ENCODE assay signal across 12 cellular contexts in genomic region chr1:154493276-154493675, GRCh38. TPM values are rescaled to one million over a fixed set of nuclear protein-coding genes. Genes with fewer than 3 reads are reported as not detected.
A peak's percentile ranks its signal among the peaks of the same experiment; 100 is the strongest.
DNase-seq lines count a peak whose midpoint lies in the region; ATAC-seq, FAIRE-seq and TF ChIP-seq lines count a peak whose summit lies in the region.
"Had no signal": no experiment of that assay in that cellular context is flagged by ENCODE, and none has a peak within 500 bp of the region (broad histone marks: within the 10 kb centered on the region; RNA-seq: fewer than 3 reads in every experiment).

No MANE protein-coding gene starts in this region.

- DNase-seq in CD4-positive, CD25-positive, alpha-beta regulatory T cell: peak in 2 of 3 donors; percentile 11 to 66
- DNase-seq in GM12878 (ENCODE audit: low read depth, low spot score) (no peak), lung microvascular endothelial cell (ENCODE audit: low read depth in 2 of 2) (peak; percentile 87 to 92), ACHN (no peak), foreskin melanocyte (no peak), HK-2 (ENCODE audit: unreplicated experiment) (no peak), posterior vena cava (ENCODE audit: low spot score) (no peak)

- CTCF ChIA-PET in GM12878 (lab: Yijun Ruan, JAX): interaction anchor here (0.7 to 10.0 kb wide), 6 partner anchors 12 to 158 kb away, joined by 3 to 80 read pairs (median 8); no protein-coding TSS in a partner anchor

- FAIRE-seq in GM12878 (lab: Jason Lieb, UNC): peak; percentile 35
- FAIRE-seq: HTR-8/SVneo had no signal

- ATAC-seq in CD4-positive, CD25-positive, alpha-beta regulatory T cell (ENCODE audit: low read depth in 2 of 2): peak in 1 of 2 donors; percentile 54
- peak; percentile 47 for ATAC-seq in GM12878

- peaks cover 16% of the 10 kb centered on the region for H3K4me1 ChIP-seq in CD4-positive, CD25-positive, alpha-beta regulatory T cell (ENCODE audit: control insufficient read depth, insufficient read depth, low read length, poor library complexity, severe bottlenecking)
- H3K4me1 ChIP-seq in Loucy (ENCODE audit: insufficient read depth, low read length, poor library complexity, severe bottlenecking) (peaks cover 76% of the 10 kb centered on the region), GM12878 (ENCODE audit: control insufficient read depth, insufficient read depth, low read length) (peaks cover 45% of the 10 kb centered on the region)

- no TSS peak for BruUV-seq in GM12878 (replicated peaks; lab: Mats Ljungman, UMichigan)

- in situ Hi-C loops in GM12878 (cut with MboI): no loop called here
- in situ Hi-C loops in ACHN (cut with HindIII; ENCODE audit: low pct_ligation_motif_present, low pct_unique_long_range_greater_than_20kb, low sequenced_read_pairs): no loop called here

- H2AFZ ChIP-seq in Loucy (ENCODE audit: low read length): peak overlapping the region; percentile 81
- H2AFZ ChIP-seq in GM12878 (ENCODE audit: control insufficient read depth, low read depth, low read length): peak overlapping the region; percentile 19; the same call in 1 of the 2 replicates

- TF ChIP-seq EP300 in GM12878 (IDR thresholded peaks at IDR 0.05; ENCODE audit: borderline replicate concordance in 1 of 2, control insufficient read depth in 1 of 2, low read depth in 2 of 2, low read length in 2 of 2): no peak

- H3K27ac Mint-ChIP-seq in CD4-positive, CD25-positive, alpha-beta regulatory T cell: peak overlapping the region in 2 of 3 donors; percentile 41 to 46

- SMC1A ChIA-PET in GM12878 (lab: Charles Lee; ENCODE audit: uncharacterized antibody, unreplicated experiment): interaction anchor here (2.0 to 9.3 kb wide), 2 partner anchors 10 to 26 kb away, joined by 7 to 97 read pairs; no protein-coding TSS in a partner anchor

- TF ChIP-seq RAD21 in GM12878 (IDR thresholded peaks at IDR 0.05; ENCODE audit: insufficient read depth, low read depth, low read length): no peak

- peaks cover 0 to 2% (median 0%) of the 10 kb centered on the region in 7 donors for H3K9me3 Mint-ChIP-seq in CD4-positive, CD25-positive, alpha-beta regulatory T cell
- H3K9me3 Mint-ChIP-seq: neural crest cell had no signal

- RAD21 ChIA-PET in GM12878 (lab: Charles Lee; ENCODE audit: unreplicated experiment): interaction anchor here (0.8 to 2.3 kb wide), 3 partner anchors 11 to 53 kb away, joined by 3 to 11 read pairs (median 4); no protein-coding TSS in a partner anchor

- H3K4me3 Mint-ChIP-seq in CD4-positive, CD25-positive, alpha-beta regulatory T cell: peak overlapping the region; percentile 6 to 87 (median 44)
- H3K4me3 Mint-ChIP-seq: neural crest cell had no signal

- peaks cover 0 to 37% (median 28%) of the 10 kb centered on the region in 4 donors for H3K4me1 Mint-ChIP-seq in CD4-positive, CD25-positive, alpha-beta regulatory T cell

- H3K4me3 ChIP-seq in CD4-positive, CD25-positive, alpha-beta regulatory T cell (ENCODE audit: low read depth, low read length): peak overlapping the region; percentile 44
- peak overlapping the region; percentile 64 for H3K4me3 ChIP-seq in Loucy (ENCODE audit: low read length, poor library complexity, severe bottlenecking)
- H3K4me3 ChIP-seq in GM12878: no peak overlapping the region

- no peaks in the 10 kb centered on the region for H3K36me3 ChIP-seq in CD4-positive, CD25-positive, alpha-beta regulatory T cell (ENCODE audit: control insufficient read depth, insufficient read depth, low read length)
- H3K36me3 ChIP-seq in Loucy (ENCODE audit: insufficient read depth, low read length): no peaks in the 10 kb centered on the region
- H3K36me3 ChIP-seq in GM12878 (ENCODE audit: control insufficient read depth in 2 of 2, insufficient read depth in 2 of 2, low read length in 1 of 2): no peaks in the 10 kb centered on the region

- H3K27ac ChIP-seq in CD4-positive, CD25-positive, alpha-beta regulatory T cell (ENCODE audit: insufficient read depth, low read length, poor library complexity, severe bottlenecking): no peak overlapping the region
- H3K27ac ChIP-seq in GM12878 (ENCODE audit: control insufficient read depth, insufficient read depth): no peak overlapping the region; the same call in 1 of the 2 replicates

- H3K4me2 ChIP-seq in Loucy (ENCODE audit: low read depth, low read length, poor library complexity, severe bottlenecking): peak overlapping the region; percentile 89
- peak overlapping the region; percentile 39 for H3K4me2 ChIP-seq in GM12878 (ENCODE audit: control insufficient read depth, insufficient read depth)

- H3K27me3 Mint-ChIP-seq in CD4-positive, CD25-positive, alpha-beta regulatory T cell: peaks cover 42% of the 10 kb centered on the region

- no peaks in the 10 kb centered on the region for H3K9me3 ChIP-seq in CD4-positive, CD25-positive, alpha-beta regulatory T cell (ENCODE audit: control insufficient read depth in 2 of 2, low read length in 2 of 2)
- H3K9me3 ChIP-seq in Loucy (ENCODE audit: insufficient read depth, low read depth, low read length): no peaks in the 10 kb centered on the region
- H3K9me3 ChIP-seq in GM12878 (replicated peaks; ENCODE audit: control insufficient read depth, insufficient read depth, low read length): no peaks in the 10 kb centered on the region

- no peak for TF ChIP-seq POLR2A in GM12878 (IDR thresholded peaks at IDR 0.05; ENCODE audit: low read depth, low read length)

- H3K9ac ChIP-seq in Loucy (ENCODE audit: low read depth, low read length, poor library complexity, severe bottlenecking): peak overlapping the region; percentile 55
- H3K9ac ChIP-seq in GM12878 (ENCODE audit: control insufficient read depth, insufficient read depth, low read length): no peak overlapping the region

- no peaks in the 10 kb centered on the region for H3K36me3 Mint-ChIP-seq in CD4-positive, CD25-positive, alpha-beta regulatory T cell

- H3F3A ChIP-seq in Loucy (ENCODE audit: low read depth): peaks cover 20% of the 10 kb centered on the region

- H3K27me3 ChIP-seq in CD4-positive, CD25-positive, alpha-beta regulatory T cell (ENCODE audit: control insufficient read depth, insufficient read depth, low read length): peaks cover 4% of the 10 kb centered on the region
- H3K27me3 ChIP-seq in Loucy (ENCODE audit: insufficient read depth, low read length, poor library complexity, severe bottlenecking) (no peaks in the 10 kb centered on the region), GM12878 (replicated peaks in 1 of 2; ENCODE audit: control insufficient read depth in 2 of 2, insufficient read depth in 2 of 2, low read length in 1 of 2) (no peaks in the 10 kb centered on the region)

- H4K20me1 ChIP-seq in Loucy (ENCODE audit: insufficient read depth, low read length, poor library complexity, severe bottlenecking): no peaks in the 10 kb centered on the region
- H4K20me1 ChIP-seq in GM12878 (ENCODE audit: control insufficient read depth, insufficient read depth): no peaks in the 10 kb centered on the region

- 17% methylated on average over 8 of the region's 8 CpGs for WGBS in GM12878 (ENCODE audit: insufficient coverage, insufficient replicate concordance, low lambda C conversion rate, missing lambda C conversion rate)

- intact Hi-C loops in GM12878 (cut with micrococcal nuclease; ENCODE audit: unreplicated experiment) (no loop called here), posterior vena cava (cut with DNase I) (no loop called here)

- no peaks in the 10 kb centered on the region for H3K9me2 ChIP-seq in Loucy (replicated peaks; ENCODE audit: low read depth, low read length)

- no peak for TF ChIP-seq CTCF in Loucy (conservative IDR thresholded peaks at IDR 0.05; ENCODE audit: low read length)
- TF ChIP-seq CTCF in GM12878 (IDR thresholded peaks at IDR 0.05 in 2 of 3, conservative IDR thresholded peaks at IDR 0.05 in 1 of 3; ENCODE audit: control insufficient read depth in 2 of 3, extremely low read depth in 1 of 3, insufficient read depth in 1 of 3, low read depth in 3 of 3, low read length in 3 of 3): no peak

- H3K79me2 ChIP-seq in Loucy (ENCODE audit: insufficient read depth, low read length): no peaks in the 10 kb centered on the region
- no peaks in the 10 kb centered on the region for H3K79me2 ChIP-seq in GM12878 (ENCODE audit: control insufficient read depth, insufficient read depth, low read length)

- POLR2A ChIA-PET in GM12878 (lab: Charles Lee): interaction anchor here (1.0 to 1.7 kb wide), 2 partner anchors 10 to 41 kb away, joined by 3 read pairs; no protein-coding TSS in a partner anchor

RNA-seq across cellular contexts. Expression of gene TDRD10, which starts 8.7 kb away (rescaled TPM):
- total RNA-seq in CD4-positive, CD25-positive, alpha-beta regulatory T cell: not detected
- polyA plus RNA-seq in CD4-positive, CD25-positive, alpha-beta regulatory T cell: not detected
- total RNA-seq in GM12878 (2013; cell fraction: nucleolus; rRNA removed): 0.31 and 1.0 TPM in 2 replicates
- total RNA-seq in GM12878 (2014; rRNA removed) (0.05 TPM in 1 of 2 replicates, not detected in the other), GM12878 (2014; rRNA removed; fragmentation: Illumina TruSeq; extraction: Trizol) (not detected in 2 replicates), GM12878 (2021) (not detected in 2 replicates), lung microvascular endothelial cell (3.5 and 5.0 TPM in 2 replicates), posterior vena cava (1 to 10 TPM; 3.4 to 5.8 TPM)
- polyA plus RNA-seq in GM12878 (2011; ENCODE audit: low read depth): not detected
- polyA plus RNA-seq in GM12878 (2011; rRNA removed) (not detected in 2 replicates), GM12878 (2014; fragmentation: Illumina TruSeq; extraction: Trizol) (not detected in 2 replicates), GM12878 (2014; fragmentation: Nextera tagmentation; extraction: Ambion mirVana) (not detected), GM12878 (2014; rRNA removed) (not detected in 2 replicates), GM12878 (2016; fragmentation: Nextera tagmentation; extraction: Ambion mirVana) (not detected)
- not detected in 2 replicates for polyA plus RNA-seq in GM12878 (2011; cell fraction: cytosol; rRNA removed)
- 0.07 TPM in 1 of 2 replicates, not detected in the other for polyA plus RNA-seq in GM12878 (2011; cell fraction: nucleus; rRNA removed)
- 0.10 TPM in 1 of 2 replicates, not detected in the other for polyA plus RNA-seq in GM12878 (2012)
- not detected in 2 replicates for polyA minus RNA-seq in GM12878 (2011; rRNA and poly(A)+ RNA removed)
- polyA minus RNA-seq in GM12878 (2011; cell fraction: cytosol; rRNA and poly(A)+ RNA removed): not detected in 2 replicates
- not detected in 2 replicates for polyA minus RNA-seq in GM12878 (2011; cell fraction: nucleus; rRNA and poly(A)+ RNA removed)
- total RNA-seq: neural crest cell, RPMI7951 had no signal
- polyA plus RNA-seq: fibroblast of lung had no signal

RNA-seq across cellular contexts. Expression of gene SHE, which starts 8.9 kb away (rescaled TPM):
- not detected for total RNA-seq in CD4-positive, CD25-positive, alpha-beta regulatory T cell
- not detected for polyA plus RNA-seq in CD4-positive, CD25-positive, alpha-beta regulatory T cell
- total RNA-seq in GM12878 (2013; cell fraction: nucleolus; rRNA removed): 1.9 and 2.2 TPM in 2 replicates
- total RNA-seq in GM12878 (2014; rRNA removed): under 0.01 and 0.05 TPM in 2 replicates
- 0.04 and 0.05 TPM in 2 replicates for total RNA-seq in GM12878 (2014; rRNA removed; fragmentation: Illumina TruSeq; extraction: Trizol)
- 0.05 TPM in 2 replicates for total RNA-seq in GM12878 (2021)
- 0.05 TPM for polyA plus RNA-seq in GM12878 (2011; ENCODE audit: low read depth)
- not detected in 2 replicates for polyA plus RNA-seq in GM12878 (2011; rRNA removed)
- under 0.01 TPM in 1 of 2 replicates, not detected in the other for polyA plus RNA-seq in GM12878 (2011; cell fraction: cytosol; rRNA removed)
- polyA plus RNA-seq in GM12878 (2011; cell fraction: nucleus; rRNA removed): not detected in 2 replicates
- polyA plus RNA-seq in GM12878 (2012): 0.05 and 0.08 TPM in 2 replicates
- 0.03 TPM in 1 of 2 replicates, not detected in the other for polyA plus RNA-seq in GM12878 (2014; fragmentation: Illumina TruSeq; extraction: Trizol)
- under 1 TPM; 0.02 TPM for polyA plus RNA-seq in GM12878 (2014; fragmentation: Nextera tagmentation; extraction: Ambion mirVana)
- polyA plus RNA-seq in GM12878 (2014; rRNA removed): 0.03 and 0.04 TPM in 2 replicates
- not detected for polyA plus RNA-seq in GM12878 (2016; fragmentation: Nextera tagmentation; extraction: Ambion mirVana)
- polyA minus RNA-seq in GM12878 (2011; rRNA and poly(A)+ RNA removed): not detected in 2 replicates
- polyA minus RNA-seq in GM12878 (2011; cell fraction: cytosol; rRNA and poly(A)+ RNA removed): not detected in 2 replicates
- not detected in 2 replicates for polyA minus RNA-seq in GM12878 (2011; cell fraction: nucleus; rRNA and poly(A)+ RNA removed)
- total RNA-seq in lung microvascular endothelial cell: 62.3 and 91.7 TPM in 2 replicates
- total RNA-seq in posterior vena cava: 10 to 100 TPM; 17.9 to 22.9 TPM
- total RNA-seq: fibroblast of lung, RPMI7951 had no signal
- polyA plus RNA-seq: fibroblast of lung had no signal

Comparison
In these comparisons a context has a peak if more than half of its experiments do, and no peak if none do; other contexts are left out.
1. DNase-seq: peak in CD4-positive, CD25-positive, alpha-beta regulatory T cell (2 of 3) and lung microvascular endothelial cell (2 of 2); none in GM12878 (single experiment), ACHN (single experiment), foreskin melanocyte (single experiment), HK-2 (single experiment) and posterior vena cava (single experiment).
2. RNA of gene SHE, which starts 8.9 kb away (total RNA-seq): 62.3 to 91.7 TPM in lung microvascular endothelial cell and 17.9 to 22.9 TPM in posterior vena cava; under 0.01 to 2.2 TPM in GM12878 and not detected in CD4-positive, CD25-positive, alpha-beta regulatory T cell (single experiment); every median in the first group is over 4 times any median in the second.